In the genomic region with DNA sequence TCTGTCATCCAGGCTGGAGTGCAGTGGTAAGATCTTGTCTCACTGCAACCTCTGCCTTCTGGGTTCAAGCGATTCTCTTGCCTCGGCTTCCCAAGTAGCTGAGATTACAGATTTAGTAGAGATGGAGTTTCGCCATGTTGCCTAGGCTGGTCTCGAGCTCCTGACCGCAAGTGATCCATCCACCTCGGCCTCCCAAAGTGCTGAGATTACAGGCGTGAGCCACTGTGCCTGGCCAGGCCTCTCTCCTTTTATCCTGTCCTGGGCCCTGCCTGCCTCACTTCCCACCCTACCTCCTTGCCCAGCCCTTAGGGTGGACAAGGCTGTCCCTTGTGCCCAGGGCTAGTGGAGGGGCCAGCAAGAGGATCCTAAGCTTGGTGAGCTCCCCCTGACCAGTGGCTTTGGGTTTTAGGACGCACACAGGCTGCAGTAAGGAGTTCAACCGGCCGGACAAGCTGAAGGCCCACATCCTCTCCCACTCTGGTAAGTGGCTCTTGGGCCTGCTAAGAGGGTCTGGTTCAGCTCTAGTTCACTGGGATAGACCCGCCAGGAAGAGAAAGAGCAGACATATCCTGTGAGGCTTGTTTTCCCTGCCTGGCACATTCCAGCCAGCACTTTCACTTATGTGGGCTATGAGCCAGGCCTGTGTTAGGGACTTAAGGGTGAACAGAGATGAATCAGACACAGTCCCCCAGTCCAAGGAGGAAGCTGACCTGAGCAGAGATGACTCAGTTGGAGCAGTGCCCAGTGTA, we compare ENCODE assay signal across 9 cellular contexts. TPM values are rescaled to one million over a fixed set of nuclear protein-coding genes. Genes with fewer than 3 reads are reported as not detected.
DNase-seq lines count a peak whose midpoint lies in the region; ATAC-seq and TF ChIP-seq lines count a peak whose summit lies in the region.
"Had no signal": no experiment of that assay in that cellular context is flagged by ENCODE, and none has a peak within 500 bp of the region (broad histone marks: within the 10 kb centered on the region; RNA-seq: fewer than 3 reads in every experiment).

No MANE protein-coding gene starts in this region.

- H3K36me3 ChIP-seq in Panc1 (ENCODE audit: control insufficient read depth, insufficient read depth, low read length) (no peaks in the 10 kb centered on the region), parathyroid adenoma (ENCODE audit: control insufficient read depth, insufficient read depth, low read length) (no peaks in the 10 kb centered on the region)

- H3K9me3 Mint-ChIP-seq in stimulated activated memory B cell treated with anti-CD40 and anti-IgM and Interleukin-4, amounts not matched to agents 10 μg/mL and 1 μg/mL and 100 μg/mL, for 72 hours = no peaks in the 10 kb centered on the region
- H3K9me3 Mint-ChIP-seq: T-helper 1 cell treated with Interleukin-12 subunit alpha and Interleukin-12 subunit beta and Interleukin-4 antibody, amounts not matched to agents 30 μg/mL and 1 μg/mL, for 36 hours had no signal

- intact Hi-C loops in Panc1 (cut with micrococcal nuclease; ENCODE audit: unreplicated experiment) = no loop called here

- TF ChIP-seq CTCF in Panc1 (IDR thresholded peaks at IDR 0.05) (no peak), parathyroid adenoma (IDR thresholded peaks at IDR 0.05) (no peak)

- in situ Hi-C loops in Panc1 (cut with HindIII; ENCODE audit: low pct_unique_long_range_greater_than_20kb, low sequenced_read_pairs) = no loop called here

- peak overlapping the region; percentile 67 for H2AFZ ChIP-seq in parathyroid adenoma

- CTCF ChIA-PET in Panc1 (lab: Charles Lee) = interaction anchor here (0.7 kb wide), 1 partner anchor 73 kb away, joined by 3 read pairs; no protein-coding TSS in a partner anchor

- H3K9me3 ChIP-seq in Panc1 (ENCODE audit: control insufficient read depth, insufficient read depth, low read depth, low read length) (no peaks in the 10 kb centered on the region), parathyroid adenoma (ENCODE audit: control insufficient read depth, low read length) (no peaks in the 10 kb centered on the region)

- H3K9ac ChIP-seq in parathyroid adenoma = no peak overlapping the region

- no peaks in the 10 kb centered on the region for H3K79me2 ChIP-seq in parathyroid adenoma

- peak overlapping the region; percentile 78 for H3K27ac ChIP-seq in Panc1 (ENCODE audit: low read length)
- H3K27ac ChIP-seq in parathyroid adenoma = peak overlapping the region; percentile 50

- no peaks in the 10 kb centered on the region for H3K27me3 Mint-ChIP-seq in stimulated activated memory B cell treated with anti-CD40 and anti-IgM and Interleukin-4, amounts not matched to agents 10 μg/mL and 1 μg/mL and 100 μg/mL, for 72 hours

- peaks cover 20% of the 10 kb centered on the region for H3K4me1 Mint-ChIP-seq in stimulated activated memory B cell treated with anti-CD40 and anti-IgM and Interleukin-4, amounts not matched to agents 10 μg/mL and 1 μg/mL and 100 μg/mL, for 72 hours

- no peak overlapping the region for H3K4me2 ChIP-seq in parathyroid adenoma (ENCODE audit: low read length)

- no TSS peak for BruUV-seq in Panc1 (replicated peaks; lab: Mats Ljungman, UMichigan)

- no peak overlapping the region for H3K4me3 Mint-ChIP-seq in stimulated activated memory B cell treated with anti-CD40 and anti-IgM and Interleukin-4, amounts not matched to agents 10 μg/mL and 1 μg/mL and 100 μg/mL, for 72 hours
- H3K4me3 Mint-ChIP-seq: T-helper 1 cell treated with Interleukin-12 subunit alpha and Interleukin-12 subunit beta and Interleukin-4 antibody, amounts not matched to agents 30 μg/mL and 1 μg/mL, for 36 hours had no signal

- POLR2A ChIA-PET in Panc1 (lab: Charles Lee) = interaction anchor here (0.6 to 0.7 kb wide), 2 partner anchors 25 to 31 kb away, joined by 3 to 5 read pairs; no protein-coding TSS in a partner anchor

- DNase-seq in DMS53 treated with DMSO at 0.1 percent for 48 hours (lab: John Stamatoyannopoulos, UW; ENCODE audit: unreplicated experiment) = peak; percentile 94
- peak; percentile 97 for DNase-seq in Panc1 (ENCODE audit: low read depth, low spot score)
- peak; percentile 76 for DNase-seq in fibroblast of gingiva (ENCODE audit: low read depth)
- DNase-seq in NCI-H2081 (lab: John Stamatoyannopoulos, UW) = no peak

- H3K27me3 ChIP-seq in Panc1 (ENCODE audit: control insufficient read depth, insufficient read depth, low read length) (no peaks in the 10 kb centered on the region), parathyroid adenoma (ENCODE audit: control insufficient read depth, insufficient read depth, low read length) (no peaks in the 10 kb centered on the region)

- H3K4me3 ChIP-seq in Panc1 (ENCODE audit: low read depth in 2 of 2, low read length in 2 of 2) = no peak overlapping the region
- no peak overlapping the region for H3K4me3 ChIP-seq in parathyroid adenoma (ENCODE audit: low read depth, low read length)

- peaks cover 21% of the 10 kb centered on the region for H3K36me3 Mint-ChIP-seq in stimulated activated memory B cell treated with anti-CD40 and anti-IgM and Interleukin-4, amounts not matched to agents 10 μg/mL and 1 μg/mL and 100 μg/mL, for 72 hours

- H3K27ac Mint-ChIP-seq in stimulated activated memory B cell treated with anti-CD40 and anti-IgM and Interleukin-4, amounts not matched to agents 10 μg/mL and 1 μg/mL and 100 μg/mL, for 72 hours = no peak overlapping the region
- H3K27ac Mint-ChIP-seq: T-helper 1 cell treated with Interleukin-12 subunit alpha and Interleukin-12 subunit beta and Interleukin-4 antibody, amounts not matched to agents 30 μg/mL and 1 μg/mL, for 36 hours had no signal

- peak; percentile 92 for ATAC-seq in Panc1
- no peak for ATAC-seq in stimulated activated memory B cell treated with anti-CD40 and anti-IgM and Interleukin-4, amounts not matched to agents 10 μg/mL and 1 μg/mL and 100 μg/mL, for 72 hours
- no peak for ATAC-seq in GM19023 (IDR thresholded peaks at IDR 0.05; ENCODE audit: unreplicated experiment)
- no peak for ATAC-seq in HG03045 (IDR thresholded peaks at IDR 0.05; ENCODE audit: unreplicated experiment)

- H3K4me1 ChIP-seq in Panc1 (ENCODE audit: control insufficient read depth, insufficient read depth, low read length) = peaks cover 22% of the 10 kb centered on the region
- no peaks in the 10 kb centered on the region for H3K4me1 ChIP-seq in parathyroid adenoma

RNA-seq across cellular contexts. Expression of a gene that starts 21.9 kb away (rescaled TPM):
- 87.5 TPM for total RNA-seq in Panc1 (2021; ENCODE audit: unreplicated experiment)
- 148 TPM for polyA plus RNA-seq in Panc1 (2012; ENCODE audit: insufficient read length)

RNA-seq across cellular contexts. Expression of a gene that starts 57.5 kb away (rescaled TPM):
- 7.7 TPM for total RNA-seq in Panc1 (2021; ENCODE audit: unreplicated experiment)
- 7.7 TPM for polyA plus RNA-seq in Panc1 (2012; ENCODE audit: insufficient read length)

Comparison
In these comparisons a context has a peak if more than half of its experiments do, and no peak if none do; other contexts are left out.
1. DNase-seq: peak in DMS53 treated with DMSO at 0.1 percent for 48 hours (single experiment), Panc1 (single experiment) and fibroblast of gingiva (single experiment); none in NCI-H2081 (0 of 2).